ENCODE assay signal across 17 cellular contexts in genomic region chr22:37017356-37017755, GRCh38. TPM values are rescaled to one million over a fixed set of nuclear protein-coding genes. Genes with fewer than 3 reads are reported as not detected.
DNase-seq lines count a peak whose midpoint lies in the region; ATAC-seq, FAIRE-seq and TF ChIP-seq lines count a peak whose summit lies in the region.
"Had no signal": no experiment of that assay in that cellular context is flagged by ENCODE, and none has a peak within 500 bp of the region (broad histone marks: within the 10 kb centered on the region; RNA-seq: fewer than 3 reads in every experiment).

No MANE protein-coding gene starts in this region.

- intact Hi-C loops in Caco-2 (cut with micrococcal nuclease; ENCODE audit: unreplicated experiment): no loop called here

- no peaks in the 10 kb centered on the region for H3K4me1 Mint-ChIP-seq in Caco-2 (ENCODE audit: low read depth, unreplicated experiment)

- peaks cover 22% of the 10 kb centered on the region for H3K36me3 Mint-ChIP-seq in Caco-2 (ENCODE audit: insufficient read depth, unreplicated experiment)
- H3K36me3 Mint-ChIP-seq: memory B cell had no signal

- H3K27ac Mint-ChIP-seq in Caco-2 (ENCODE audit: unreplicated experiment): no peak overlapping the region
- H3K27ac Mint-ChIP-seq: memory B cell had no signal

- POLR2A ChIA-PET in Caco-2 (lab: Charles Lee): interaction anchor here (0.6 to 2.5 kb wide), 2 partner anchors 15 to 19 kb away, joined by 8 to 39 read pairs; no protein-coding TSS in a partner anchor

- ATAC-seq in left lobe of liver: peak; percentile 16
- ATAC-seq: activated T-cell treated with anti-CD3 and anti-CD28 coated beads, Interleukin-2, amount 50 U/mL, for 4 hours had no signal

- BruUV-seq in Caco-2 (replicated peaks; lab: Mats Ljungman, UMichigan): no TSS peak

- CTCF ChIA-PET in Caco-2 (lab: Charles Lee): interaction anchor here (4.9 kb wide), 1 partner anchor 14 kb away, joined by 29 read pairs; no protein-coding TSS in a partner anchor

- no peak for DNase-seq in Caco-2
- DNase-seq in adipocyte (ENCODE audit: low read depth): no peak
- DNase-seq in left lobe of liver (ENCODE audit: low spot score): peak; percentile 82
- DNase-seq in H54 (ENCODE audit: insufficient read length, low spot score): no peak
- no peak for DNase-seq in T-helper 2 cell
- DNase-seq in C1 segment of cervical spinal cord (lab: John Stamatoyannopoulos, UW): no peak
- no peak for DNase-seq in HAP-1 (ENCODE audit: low spot score in 2 of 2)
- DNase-seq: activated CD4-positive, alpha-beta T cell treated with anti-CD3 and anti-CD28 coated beads for 4 hours; activated T-cell treated with anti-CD3 and anti-CD28 coated beads, Interleukin-2, amount 50 U/mL, for 4 hours; BE2C; NCI-H146; NCI-H526; RPMI8226 had no signal

- H3K4me3 Mint-ChIP-seq in Caco-2 (ENCODE audit: unreplicated experiment): peak overlapping the region; percentile 96
- H3K4me3 Mint-ChIP-seq: dendritic cell treated with granulocyte-macrophage colony-stimulating factor and Interleukin-4, amounts not matched to agents 40 ng/mL and 50 ng/mL, for 4 days had no signal

- no peak for TF ChIP-seq CTCF in Caco-2 (IDR thresholded peaks at IDR 0.05; ENCODE audit: insufficient read depth in 1 of 2, low read depth in 1 of 2, low read length in 1 of 2, severe bottlenecking in 1 of 2, unreplicated experiment in 1 of 2)

- H3K4me2 ChIP-seq in skeletal muscle satellite cell (ENCODE audit: low read length): peak overlapping the region; percentile 99

- no peaks in the 10 kb centered on the region for H3K27me3 Mint-ChIP-seq in Caco-2 (ENCODE audit: insufficient read depth, unreplicated experiment)
- H3K27me3 Mint-ChIP-seq: dendritic cell treated with granulocyte-macrophage colony-stimulating factor and Interleukin-4, amounts not matched to agents 40 ng/mL and 50 ng/mL, for 4 days had no signal

- no peak for TF ChIP-seq POLR2A in H54 (IDR thresholded peaks at IDR 0.05; ENCODE audit: low read depth, low read length)

- H3K27me3 ChIP-seq in Caco-2 (replicated peaks; ENCODE audit: control insufficient read depth, insufficient read depth, low read length) (no peaks in the 10 kb centered on the region; the same call in 1 of the 2 replicates), adipocyte (replicated peaks; ENCODE audit: control insufficient read depth, insufficient read depth, low read length) (no peaks in the 10 kb centered on the region), skeletal muscle satellite cell (ENCODE audit: control insufficient read depth, insufficient read depth, low read length) (no peaks in the 10 kb centered on the region), HAP-1 (ENCODE audit: low read depth) (no peaks in the 10 kb centered on the region)
- H3K27me3 ChIP-seq: BE2C had no signal

- H3K9ac ChIP-seq in adipocyte (ENCODE audit: low read length): peak overlapping the region; percentile 95
- H3K9ac ChIP-seq in skeletal muscle satellite cell (ENCODE audit: low read depth, low read length): no peak overlapping the region

- peaks cover 16% of the 10 kb centered on the region; the same call in 1 of the 2 replicates for H3K4me1 ChIP-seq in Caco-2
- H3K4me1 ChIP-seq in adipocyte (ENCODE audit: control insufficient read depth, insufficient read depth, low read length): peaks cover 63% of the 10 kb centered on the region
- H3K4me1 ChIP-seq in skeletal muscle satellite cell (ENCODE audit: control insufficient read depth, insufficient read depth, low read length): peaks cover 16% of the 10 kb centered on the region
- H3K4me1 ChIP-seq in HAP-1: peaks cover 6% of the 10 kb centered on the region

- H3K9me3 Mint-ChIP-seq in Caco-2 (ENCODE audit: unreplicated experiment): no peaks in the 10 kb centered on the region
- H3K9me3 Mint-ChIP-seq: activated T-cell treated with anti-CD3 and anti-CD28 coated beads, Interleukin-2, amount 50 U/mL, for 4 hours; dendritic cell treated with granulocyte-macrophage colony-stimulating factor and Interleukin-4, amounts not matched to agents 40 ng/mL and 50 ng/mL, for 4 days; memory B cell had no signal

- peaks cover 2% of the 10 kb centered on the region for H3K36me3 ChIP-seq in Caco-2 (ENCODE audit: control insufficient read depth, insufficient read depth, low read length)
- peaks cover 11% of the 10 kb centered on the region for H3K36me3 ChIP-seq in adipocyte (ENCODE audit: control insufficient read depth, insufficient read depth, low read length, severe bottlenecking)
- H3K36me3 ChIP-seq in skeletal muscle satellite cell (ENCODE audit: insufficient read depth, low read length): peaks cover 6% of the 10 kb centered on the region
- H3K36me3 ChIP-seq in HAP-1 (replicated peaks): peaks cover 12% of the 10 kb centered on the region

- H3K9me3 ChIP-seq in Caco-2: no peaks in the 10 kb centered on the region
- H3K9me3 ChIP-seq in adipocyte (ENCODE audit: control insufficient read depth, low read length): no peaks in the 10 kb centered on the region
- no peaks in the 10 kb centered on the region for H3K9me3 ChIP-seq in skeletal muscle satellite cell (replicated peaks; ENCODE audit: low read length)
- no peaks in the 10 kb centered on the region for H3K9me3 ChIP-seq in HAP-1
- H3K9me3 ChIP-seq: BE2C had no signal

- no peak for FAIRE-seq in H54 (lab: Jason Lieb, UNC)
- FAIRE-seq: GM12891 had no signal

- H3K4me3 ChIP-seq in Caco-2 (ENCODE audit: low read depth, low read length): no peak overlapping the region
- H3K4me3 ChIP-seq in adipocyte (ENCODE audit: low read length): peak overlapping the region; percentile 94
- no peak overlapping the region for H3K4me3 ChIP-seq in skeletal muscle satellite cell (ENCODE audit: low read length)
- H3K4me3 ChIP-seq in HAP-1: no peak overlapping the region

- in situ Hi-C loops in HAP-1 (cut with MboI; ENCODE audit: low sequenced_read_pairs): no loop called here

RNA-seq across cellular contexts. Expression of gene TST, which starts 1.9 kb away (rescaled TPM):
- 37.0 and 44.9 TPM in 2 replicates for total RNA-seq in Caco-2 (2022)
- 349 TPM for total RNA-seq in left lobe of liver
- total RNA-seq in skeletal muscle satellite cell (2012; rRNA removed): 21.2 and 25.1 TPM in 2 replicates

RNA-seq across cellular contexts. Expression of gene MPST, which starts 2.2 kb away (rescaled TPM):
- total RNA-seq in Caco-2 (2022): 81.8 and 83.7 TPM in 2 replicates
- 247 TPM for total RNA-seq in left lobe of liver
- total RNA-seq in skeletal muscle satellite cell (2012; rRNA removed): 43.9 and 51.0 TPM in 2 replicates

RNA-seq across cellular contexts. Expression of gene KCTD17, which starts 34.2 kb away (rescaled TPM):
- total RNA-seq in Caco-2 (2022): 17.2 and 19.8 TPM in 2 replicates
- total RNA-seq in left lobe of liver: 2.0 TPM
- 27.1 and 27.6 TPM in 2 replicates for total RNA-seq in skeletal muscle satellite cell (2012; rRNA removed)
